Comparison of ENCODE assay signal across 13 cellular contexts in the genomic region with DNA sequence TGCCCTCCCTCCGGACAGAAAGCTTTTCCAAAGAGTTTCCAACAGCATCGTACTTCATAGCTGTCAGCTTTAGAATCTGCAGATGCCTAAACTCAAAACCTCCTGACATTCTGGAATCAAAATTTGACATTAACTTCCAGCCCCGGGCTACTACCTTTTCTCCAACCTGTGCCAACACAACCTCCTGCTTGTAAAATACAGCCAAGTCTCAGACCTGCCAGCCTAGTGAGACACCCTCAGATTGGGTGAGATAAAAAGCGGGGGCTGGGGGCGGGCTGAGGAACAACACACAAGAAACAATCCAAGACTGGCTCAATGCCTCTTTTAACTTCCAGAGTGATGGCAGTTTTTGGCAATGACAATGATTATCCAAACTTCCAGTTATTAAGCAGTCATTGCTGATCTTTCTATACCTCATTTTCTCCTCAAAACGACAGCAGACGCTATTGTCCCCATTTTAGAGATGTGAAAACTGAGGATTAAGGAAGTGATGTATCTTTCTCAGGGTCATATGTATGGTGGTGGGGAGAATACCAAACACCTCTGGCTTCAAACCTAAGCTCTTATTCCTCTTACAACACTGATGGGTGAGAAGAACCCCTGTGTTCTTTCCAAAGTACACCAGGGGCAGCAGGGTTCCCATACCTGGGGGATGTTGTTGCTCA. TPM values are rescaled to one million over a fixed set of nuclear protein-coding genes. Genes with fewer than 3 reads are reported as not detected.
DNase-seq lines count a peak whose midpoint lies in the region; ATAC-seq and TF ChIP-seq lines count a peak whose summit lies in the region.
"Had no signal": no experiment of that assay in that cellular context is flagged by ENCODE, and none has a peak within 500 bp of the region (broad histone marks: within the 10 kb centered on the region; RNA-seq: fewer than 3 reads in every experiment).

No MANE protein-coding gene starts in this region.

- TF ChIP-seq POLR2A in uterus (IDR thresholded peaks at IDR 0.05) = no peak

- in situ Hi-C loops in GM13977 (cut with MboI; ENCODE audit: low pct_unique_long_range_greater_than_20kb, low sequenced_read_pairs, unreplicated experiment) = no loop called here

- intact Hi-C loops in uterus (cut with DNase I; ENCODE audit: low total_unique reads) = no loop called here

- no peak for TF ChIP-seq RAD21 in SK-N-SH (IDR thresholded peaks at IDR 0.05; ENCODE audit: low read length)

- DNase-seq in SK-N-SH (no peak), epithelial cell of esophagus (ENCODE audit: low read depth) (peak; percentile 55), uterus (peak in 1 of 2 donors; percentile 39), GM13977 (ENCODE audit: low spot score) (no peak), A172 (ENCODE audit: low spot score) (no peak)
- DNase-seq in activated CD4-positive, CD25-positive, alpha-beta regulatory T cell (lab: John Stamatoyannopoulos, UW) = no peak
- DNase-seq: adrenal gland; effector CD4-positive, alpha-beta T cell; hypothalamus; retina had no signal

- peaks cover 10 to 20% of the 10 kb centered on the region in 2 experiments; a peak in 3 of 4 replicates for H3K4me1 ChIP-seq in SK-N-SH (ENCODE audit: control insufficient read depth in 1 of 2, insufficient read depth in 2 of 2, low read depth in 1 of 2, low read length in 1 of 2)
- peaks cover 0 to 6% of the 10 kb centered on the region in 2 donors for H3K4me1 ChIP-seq in muscle layer of duodenum (ENCODE audit: control insufficient read depth in 1 of 2, insufficient read depth in 2 of 2, low read length in 2 of 2)
- peaks cover 0 to 8% of the 10 kb centered on the region in 2 donors for H3K4me1 ChIP-seq in uterus

- no peak for TF ChIP-seq EP300 in SK-N-SH (IDR thresholded peaks at IDR 0.05; ENCODE audit: borderline replicate concordance in 1 of 2, low read depth in 1 of 2, low read length in 1 of 2)

- H4K20me1 ChIP-seq in SK-N-SH (ENCODE audit: insufficient read depth) = no peaks in the 10 kb centered on the region; the same call in 1 of the 2 replicates

- H3K79me2 ChIP-seq in SK-N-SH (ENCODE audit: insufficient read depth) = peaks cover 62% of the 10 kb centered on the region

- peak overlapping the region; percentile 76 for H3K4me2 ChIP-seq in SK-N-SH

- H3K9me3 ChIP-seq in SK-N-SH = no peaks in the 10 kb centered on the region
- no peaks in the 10 kb centered on the region for H3K9me3 ChIP-seq in muscle layer of duodenum (ENCODE audit: control insufficient read depth in 1 of 2, low read length in 2 of 2)
- no peaks in the 10 kb centered on the region for H3K9me3 ChIP-seq in uterus
- H3K9me3 ChIP-seq: adrenal gland had no signal

- peak overlapping the region; percentile 89 for H3K9ac ChIP-seq in SK-N-SH

- no peaks in the 10 kb centered on the region for H3K9me2 ChIP-seq in SK-N-SH

- POLR2A ChIA-PET in SK-N-SH (lab: Yijun Ruan, JAX) = no interaction called here

- 40% methylated on average over 7 of the region's 7 CpGs for WGBS in SK-N-SH (ENCODE audit: low lambda C conversion rate)

- H3K4me3 ChIP-seq in SK-N-SH (ENCODE audit: low read depth in 2 of 2, low read length in 1 of 2) = peak overlapping the region; percentile 70 to 83
- no peak overlapping the region for H3K4me3 ChIP-seq in epithelial cell of esophagus (ENCODE audit: low read length)
- peak overlapping the region; percentile 64 to 72 for H3K4me3 ChIP-seq in muscle layer of duodenum (ENCODE audit: low read depth in 1 of 2, low read length in 2 of 2)
- peak overlapping the region; percentile 40 to 43 for H3K4me3 ChIP-seq in uterus

- TF ChIP-seq CTCF in SK-N-SH (IDR thresholded peaks at IDR 0.05) = no peak
- no peak for TF ChIP-seq CTCF in epithelial cell of esophagus (IDR thresholded peaks at IDR 0.05; ENCODE audit: insufficient read depth, low read depth, low read length, missing control alignments)
- TF ChIP-seq CTCF in uterus (IDR thresholded peaks at IDR 0.05) = no peak
- no peak for TF ChIP-seq CTCF in GM13977 (IDR thresholded peaks at IDR 0.05; ENCODE audit: extremely low read depth, insufficient read depth, missing control alignments)

- no peaks in the 10 kb centered on the region for H3K27me3 ChIP-seq in SK-N-SH (ENCODE audit: insufficient read depth)
- peaks cover 8% of the 10 kb centered on the region for H3K27me3 ChIP-seq in muscle layer of duodenum (ENCODE audit: low read depth, low read length)
- H3K27me3 ChIP-seq in uterus = no peaks in the 10 kb centered on the region

- H3K27ac ChIP-seq in SK-N-SH (ENCODE audit: low read depth in 2 of 2, low read length in 1 of 2) (peak overlapping the region; percentile 87 to 92; a peak in 3 of 4 replicates), muscle layer of duodenum (ENCODE audit: low read length) (peak overlapping the region; percentile 92), uterus (peak overlapping the region; percentile 89)
- H3K27ac ChIP-seq: 22Rv1, adrenal gland had no signal

- no peak overlapping the region for H2AFZ ChIP-seq in SK-N-SH (ENCODE audit: low read depth)

- peaks cover 29 to 32% of the 10 kb centered on the region in 2 experiments for H3K36me3 ChIP-seq in SK-N-SH (replicated peaks in 1 of 2; ENCODE audit: control insufficient read depth in 1 of 2, insufficient read depth in 2 of 2, low read length in 1 of 2)
- peaks cover 10 to 11% of the 10 kb centered on the region in 2 donors for H3K36me3 ChIP-seq in muscle layer of duodenum (ENCODE audit: control insufficient read depth in 1 of 2, insufficient read depth in 2 of 2, low read length in 2 of 2)
- H3K36me3 ChIP-seq in uterus = no peaks in the 10 kb centered on the region
- H3K36me3 ChIP-seq: adrenal gland had no signal

- CTCF ChIA-PET in SK-N-SH (lab: Yijun Ruan, JAX) = interaction anchor here (1.1 kb wide), 1 partner anchor 14 kb away, joined by 3 read pairs; no protein-coding TSS in a partner anchor

- ATAC-seq in SK-N-SH treated with all-trans-retinoic acid at 6 μM for 48 hours = no peak

- peaks cover 63% of the 10 kb centered on the region for H3F3A ChIP-seq in SK-N-SH (replicated peaks; ENCODE audit: insufficient read depth)

TF ChIP-seq in SK-N-SH, 30 proteins besides CTCF, POLR2A, EP300 and RAD21 (continues in another document):
- TF ChIP-seq FOSL2 (IDR thresholded peaks at IDR 0.05; ENCODE audit: borderline replicate concordance, low read depth) (no peak), NFIC (IDR thresholded peaks at IDR 0.05; ENCODE audit: borderline replicate concordance) (peak; percentile 33; the same call in 1 of the 2 replicates), MEF2A (IDR thresholded peaks at IDR 0.05; ENCODE audit: borderline replicate concordance, low read depth) (no peak)
- TF ChIP-seq, protein P1, sequence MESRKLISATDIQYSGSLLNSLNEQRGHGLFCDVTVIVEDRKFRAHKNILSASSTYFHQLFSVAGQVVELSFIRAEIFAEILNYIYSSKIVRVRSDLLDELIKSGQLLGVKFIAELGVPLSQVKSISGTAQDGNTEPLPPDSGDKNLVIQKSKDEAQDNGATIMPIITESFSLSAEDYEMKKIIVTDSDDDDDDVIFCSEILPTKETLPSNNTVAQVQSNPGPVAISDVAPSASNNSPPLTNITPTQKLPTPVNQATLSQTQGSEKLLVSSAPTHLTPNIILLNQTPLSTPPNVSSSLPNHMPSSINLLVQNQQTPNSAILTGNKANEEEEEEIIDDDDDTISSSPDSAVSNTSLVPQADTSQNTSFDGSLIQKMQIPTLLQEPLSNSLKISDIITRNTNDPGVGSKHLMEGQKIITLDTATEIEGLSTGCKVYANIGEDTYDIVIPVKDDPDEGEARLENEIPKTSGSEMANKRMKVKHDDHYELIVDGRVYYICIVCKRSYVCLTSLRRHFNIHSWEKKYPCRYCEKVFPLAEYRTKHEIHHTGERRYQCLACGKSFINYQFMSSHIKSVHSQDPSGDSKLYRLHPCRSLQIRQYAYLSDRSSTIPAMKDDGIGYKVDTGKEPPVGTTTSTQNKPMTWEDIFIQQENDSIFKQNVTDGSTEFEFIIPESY (IDR thresholded peaks at IDR 0.05; ENCODE audit: borderline replicate concordance, low read depth) = no peak

TF ChIP-seq in SK-N-SH treated with all-trans-retinoic acid at 6 μM for 48 hours, 23 proteins besides CTCF, POLR2A, EP300 and RAD21:
- TF ChIP-seq SNAI2 (CRISPR knock-in tag; IDR thresholded peaks at IDR 0.05) (no peak), ZNF70 (CRISPR knock-in tag; IDR thresholded peaks at IDR 0.05) (no peak), ESRRG (CRISPR knock-in tag; IDR thresholded peaks at IDR 0.05) (no peak), BACH2 (CRISPR knock-in tag; IDR thresholded peaks at IDR 0.05; ENCODE audit: borderline replicate concordance) (no peak), TOX (CRISPR knock-in tag; IDR thresholded peaks at IDR 0.05; ENCODE audit: borderline replicate concordance) (no peak), ARNTL (CRISPR knock-in tag; IDR thresholded peaks at IDR 0.05; ENCODE audit: borderline replicate concordance, low read depth) (no peak), ZFP30 (CRISPR knock-in tag; IDR thresholded peaks at IDR 0.05) (no peak), ZNF8 (CRISPR knock-in tag; IDR thresholded peaks at IDR 0.05) (no peak), TCF4 (CRISPR knock-in tag; IDR thresholded peaks at IDR 0.05; ENCODE audit: borderline replicate concordance) (no peak), GLIS3 (CRISPR knock-in tag; IDR thresholded peaks at IDR 0.05) (no peak), RARB (CRISPR knock-in tag; IDR thresholded peaks at IDR 0.05) (no peak)
- TF ChIP-seq, protein P2, sequence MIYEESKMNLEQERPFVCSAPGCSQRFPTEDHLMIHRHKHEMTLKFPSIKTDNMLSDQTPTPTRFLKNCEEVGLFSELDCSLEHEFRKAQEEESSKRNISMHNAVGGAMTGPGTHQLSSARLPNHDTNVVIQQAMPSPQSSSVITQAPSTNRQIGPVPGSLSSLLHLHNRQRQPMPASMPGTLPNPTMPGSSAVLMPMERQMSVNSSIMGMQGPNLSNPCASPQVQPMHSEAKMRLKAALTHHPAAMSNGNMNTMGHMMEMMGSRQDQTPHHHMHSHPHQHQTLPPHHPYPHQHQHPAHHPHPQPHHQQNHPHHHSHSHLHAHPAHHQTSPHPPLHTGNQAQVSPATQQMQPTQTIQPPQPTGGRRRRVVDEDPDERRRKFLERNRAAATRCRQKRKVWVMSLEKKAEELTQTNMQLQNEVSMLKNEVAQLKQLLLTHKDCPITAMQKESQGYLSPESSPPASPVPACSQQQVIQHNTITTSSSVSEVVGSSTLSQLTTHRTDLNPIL (CRISPR knock-in tag; IDR thresholded peaks at IDR 0.05; ENCODE audit: low read depth) = no peak
TF ChIP-seq in SK-N-SH treated with all-trans-retinoic acid at 6 μM for 48 hours: peak in this region for 0.

RNA-seq across cellular contexts. Expression of a gene that starts 1.2 kb away (rescaled TPM):
- 572 and 805 TPM in 2 replicates for polyA plus RNA-seq in SK-N-SH (2012; rRNA removed)
- polyA plus RNA-seq in SK-N-SH (2012; cell fraction: cytosol; rRNA removed) = 444 and 596 TPM in 2 replicates
- polyA plus RNA-seq in SK-N-SH (2012; cell fraction: nucleus; rRNA removed) = 772 and 1,095 TPM in 2 replicates
- 100 to 1,000 TPM in 2 of 4 donors, 10 to 100 TPM in 2; 79.7 to 242 (median 161) TPM for total RNA-seq in uterus
- total RNA-seq in A172 (2014; rRNA removed; shearing (Covaris generic)) = 0.67 and 1.4 TPM in 2 replicates

Comparison
In these comparisons a context has a peak if more than half of its experiments do, and no peak if none do; other contexts are left out.
1. RNA of a gene that starts 1.2 kb away (total RNA-seq): 79.7 to 242 TPM in uterus; 0.67 to 1.4 TPM in A172; every median in the first group is over 10 times any median in the second.
2. Peak in every context shown above with its lines, with median percentiles within 50 percentile points of each other: H3K27ac ChIP-seq.